In the genomic region with DNA sequence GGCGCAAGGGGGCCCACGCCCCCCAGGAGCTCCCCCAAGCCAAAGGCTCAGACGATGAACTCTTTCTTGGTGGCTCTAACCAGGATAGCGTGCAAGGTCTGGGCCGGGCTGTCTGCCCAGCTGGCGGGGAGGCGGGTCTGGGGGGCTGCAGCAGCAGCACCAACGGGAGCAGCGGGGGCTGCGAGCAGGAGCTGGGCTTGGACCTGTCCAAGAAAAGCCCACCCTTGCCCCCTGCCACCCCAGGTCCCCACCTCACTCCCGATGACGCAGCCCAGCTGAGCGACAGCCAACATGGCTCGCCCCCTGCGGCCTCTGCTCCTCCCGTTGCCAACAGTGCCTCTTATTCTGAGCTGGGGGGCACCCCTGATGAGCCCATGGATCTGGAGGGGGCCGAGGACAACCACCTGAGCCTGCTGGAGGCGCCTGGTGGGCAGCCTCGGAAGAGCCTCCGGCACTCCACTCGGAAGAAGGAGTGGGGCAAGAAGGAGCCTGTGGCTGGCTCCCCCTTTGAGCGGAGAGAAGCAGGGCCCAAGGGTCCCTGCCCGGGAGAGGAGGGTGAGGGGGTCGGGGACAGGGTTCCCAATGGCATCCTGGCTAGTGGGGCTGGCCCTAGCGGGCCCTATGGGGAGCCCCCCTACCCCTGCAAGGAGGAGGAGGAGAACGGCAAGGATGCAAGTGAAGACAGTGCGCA, we compare ENCODE assay signal across 21 cellular contexts. TPM values are rescaled to one million over a fixed set of nuclear protein-coding genes. Genes with fewer than 3 reads are reported as not detected.
DNase-seq lines count a peak whose midpoint lies in the region; ATAC-seq and TF ChIP-seq lines count a peak whose summit lies in the region.
"Had no signal": no experiment of that assay in that cellular context is flagged by ENCODE, and none has a peak within 500 bp of the region (broad histone marks: within the 10 kb centered on the region; RNA-seq: fewer than 3 reads in every experiment).

No MANE protein-coding gene starts in this region.

- no peak overlapping the region for H3K4me3 ChIP-seq in effector memory CD4-positive, alpha-beta T cell (ENCODE audit: insufficient read depth, low read depth, low read length, poor library complexity, severe bottlenecking)
- H3K4me3 ChIP-seq: cardiac muscle cell, dorsolateral prefrontal cortex, GM23248 had no signal

- H3K9me3 Mint-ChIP-seq in glutamatergic neuron (ENCODE audit: unreplicated experiment) (peaks cover 8% of the 10 kb centered on the region), type B pancreatic cell (no peaks in the 10 kb centered on the region)
- H3K9me3 Mint-ChIP-seq in natural killer cell treated with Interleukin-12 subunit alpha and Interleukin-12 subunit beta and Interleukin-15 and Interleukin-18, amount 100 ng/mL, for 72 hours: no peaks in the 10 kb centered on the region
- H3K9me3 Mint-ChIP-seq: CD4-positive, CD25-positive, alpha-beta regulatory T cell had no signal

- H3K4me3 Mint-ChIP-seq in glutamatergic neuron (ENCODE audit: unreplicated experiment) (no peak overlapping the region), type B pancreatic cell (no peak overlapping the region)
- no peak overlapping the region for H3K4me3 Mint-ChIP-seq in natural killer cell treated with Interleukin-12 subunit alpha and Interleukin-12 subunit beta and Interleukin-15 and Interleukin-18, amount 100 ng/mL, for 72 hours
- H3K4me3 Mint-ChIP-seq: CD4-positive, CD25-positive, alpha-beta regulatory T cell had no signal

- ATAC-seq in natural killer cell treated with Interleukin-12 subunit alpha and Interleukin-12 subunit beta and Interleukin-15 and Interleukin-18, amount 100 ng/mL, for 72 hours: no peak
- no peak for ATAC-seq in GM21737 (IDR thresholded peaks at IDR 0.05; ENCODE audit: unreplicated experiment)
- ATAC-seq: SK-N-SH treated with all-trans-retinoic acid at 6 μM for 48 hours had no signal

- H3K27ac Mint-ChIP-seq in glutamatergic neuron (ENCODE audit: unreplicated experiment) (no peak overlapping the region), type B pancreatic cell (no peak overlapping the region)
- no peak overlapping the region for H3K27ac Mint-ChIP-seq in natural killer cell treated with Interleukin-12 subunit alpha and Interleukin-12 subunit beta and Interleukin-15 and Interleukin-18, amount 100 ng/mL, for 72 hours
- H3K27ac Mint-ChIP-seq: CD4-positive, CD25-positive, alpha-beta regulatory T cell had no signal

- no peak overlapping the region for H3K27ac ChIP-seq in effector memory CD4-positive, alpha-beta T cell (ENCODE audit: insufficient read depth, low read length, poor library complexity, severe bottlenecking)
- H3K27ac ChIP-seq: cardiac muscle cell, dorsolateral prefrontal cortex, GM23248 had no signal

- H3K27me3 ChIP-seq in effector memory CD4-positive, alpha-beta T cell (replicated peaks; ENCODE audit: control insufficient read depth, insufficient read depth, low read length, poor library complexity, severe bottlenecking): no peaks in the 10 kb centered on the region
- H3K27me3 ChIP-seq: cardiac muscle cell, dorsolateral prefrontal cortex had no signal

- peaks cover 25% of the 10 kb centered on the region for H3K4me1 Mint-ChIP-seq in glutamatergic neuron (ENCODE audit: low read depth, unreplicated experiment)
- H3K4me1 Mint-ChIP-seq in natural killer cell treated with Interleukin-12 subunit alpha and Interleukin-12 subunit beta and Interleukin-15 and Interleukin-18, amount 100 ng/mL, for 72 hours (ENCODE audit: low read depth in 2 of 2): no peaks in the 10 kb centered on the region
- peaks cover 3% of the 10 kb centered on the region for H3K4me1 Mint-ChIP-seq in type B pancreatic cell (ENCODE audit: unreplicated experiment)
- H3K4me1 Mint-ChIP-seq: CD4-positive, CD25-positive, alpha-beta regulatory T cell had no signal

- DNase-seq in activated effector memory CD4-positive, alpha-beta T cell treated with anti-CD3 and anti-CD28 coated beads, Interleukin-2, amount 50 U/mL, for 16 hours: peak; percentile 36
- no peak for DNase-seq in activated effector memory CD4-positive, alpha-beta T cell treated with Interleukin-2 at 50 U/mL for 16 hours
- DNase-seq in glutamatergic neuron (peak; percentile 13), type B pancreatic cell (ENCODE audit: extremely low spot score, unreplicated experiment) (peak; percentile 64), amniotic stem cell (lab: John Stamatoyannopoulos, UW) (no peak)
- DNase-seq in natural killer cell treated with Interleukin-12 subunit alpha and Interleukin-12 subunit beta and Interleukin-15 and Interleukin-18, amount 100 ng/mL, for 72 hours (ENCODE audit: low spot score): peak; percentile 59
- DNase-seq in effector memory CD4-positive, alpha-beta T cell: no peak
- DNase-seq: ACHN; activated gamma-delta T cell; CD4-positive, CD25-positive, alpha-beta regulatory T cell; DMS 273 treated with DMSO at 0.1 percent for 48 hours; foreskin fibroblast; GM23248; hypothalamus; NCI-H1105; NCI-H2081 treated with DMSO at 0.1 percent for 48 hours; NK-92 treated with Interleukin-12 subunit alpha and Interleukin-12 subunit beta, amount 100 ng/mL, for 24 hours had no signal

- H3K27me3 Mint-ChIP-seq in glutamatergic neuron (ENCODE audit: unreplicated experiment): peaks cover 10% of the 10 kb centered on the region
- no peaks in the 10 kb centered on the region for H3K27me3 Mint-ChIP-seq in natural killer cell treated with Interleukin-12 subunit alpha and Interleukin-12 subunit beta and Interleukin-15 and Interleukin-18, amount 100 ng/mL, for 72 hours
- H3K27me3 Mint-ChIP-seq in type B pancreatic cell: no peaks in the 10 kb centered on the region
- H3K27me3 Mint-ChIP-seq: CD4-positive, CD25-positive, alpha-beta regulatory T cell had no signal

- H3K4me1 ChIP-seq in effector memory CD4-positive, alpha-beta T cell (ENCODE audit: control insufficient read depth, insufficient read depth, low read length, poor library complexity, severe bottlenecking): no peaks in the 10 kb centered on the region

- peaks cover 32% of the 10 kb centered on the region for H3K36me3 ChIP-seq in effector memory CD4-positive, alpha-beta T cell (ENCODE audit: control insufficient read depth, insufficient read depth, low read length)

- H3K36me3 Mint-ChIP-seq in glutamatergic neuron (ENCODE audit: unreplicated experiment): no peaks in the 10 kb centered on the region
- no peaks in the 10 kb centered on the region for H3K36me3 Mint-ChIP-seq in natural killer cell treated with Interleukin-12 subunit alpha and Interleukin-12 subunit beta and Interleukin-15 and Interleukin-18, amount 100 ng/mL, for 72 hours
- no peaks in the 10 kb centered on the region for H3K36me3 Mint-ChIP-seq in type B pancreatic cell

- TF ChIP-seq CTCF in glutamatergic neuron (IDR thresholded peaks at IDR 0.05; ENCODE audit: partially characterized antibody, unreplicated experiment): no peak
- TF ChIP-seq CTCF in type B pancreatic cell (conservative IDR thresholded peaks at IDR 0.05): no peak

- no peaks in the 10 kb centered on the region for H3K9me3 ChIP-seq in effector memory CD4-positive, alpha-beta T cell (ENCODE audit: control insufficient read depth, low read length)

RNA-seq across cellular contexts. Expression of a gene that starts 21.6 kb away (rescaled TPM):
- total RNA-seq in glutamatergic neuron (ENCODE audit: unreplicated experiment): 11.5 TPM
- total RNA-seq in natural killer cell treated with Interleukin-12 subunit alpha and Interleukin-12 subunit beta and Interleukin-15 and Interleukin-18, amount 100 ng/mL, for 72 hours: 1 to 10 TPM; 1.4 to 3.5 TPM
- 6.8 and 20.2 TPM in 2 replicates for total RNA-seq in type B pancreatic cell (ENCODE audit: low replicate concordance)

RNA-seq across cellular contexts. Expression of a gene that starts 28.4 kb away (rescaled TPM):
- 60.7 TPM for total RNA-seq in glutamatergic neuron (ENCODE audit: unreplicated experiment)
- total RNA-seq in natural killer cell treated with Interleukin-12 subunit alpha and Interleukin-12 subunit beta and Interleukin-15 and Interleukin-18, amount 100 ng/mL, for 72 hours: 1 to 10 TPM; 7.4 to 9.7 TPM
- total RNA-seq in type B pancreatic cell (ENCODE audit: low replicate concordance): 36.1 and 65.5 TPM in 2 replicates

Comparison
In these comparisons a context has a peak if more than half of its experiments do, and no peak if none do; other contexts are left out.
1. DNase-seq: peak in activated effector memory CD4-positive, alpha-beta T cell treated with anti-CD3 and anti-CD28 coated beads, Interleukin-2, amount 50 U/mL, for 16 hours (single experiment), glutamatergic neuron (single experiment), natural killer cell treated with Interleukin-12 subunit alpha and Interleukin-12 subunit beta and Interleukin-15 and Interleukin-18, amount 100 ng/mL, for 72 hours (single experiment) and type B pancreatic cell (single experiment); none in activated effector memory CD4-positive, alpha-beta T cell treated with Interleukin-2 at 50 U/mL for 16 hours (single experiment), effector memory CD4-positive, alpha-beta T cell (0 of 3) and amniotic stem cell (single experiment).